Comparison of ENCODE assay signal across 34 cellular contexts in genomic region chr20:703010-703409, GRCh38. TPM values are rescaled to one million over a fixed set of nuclear protein-coding genes. Genes with fewer than 3 reads are reported as not detected.
"Had no signal": no experiment of that assay in that cellular context is flagged by ENCODE, and none has a peak within 500 bp of the region (broad histone marks: within the 10 kb centered on the region; RNA-seq: fewer than 3 reads in every experiment).

No MANE protein-coding gene starts in this region.

- H2AFZ ChIP-seq: PC-9 had no signal

- DNase-seq: activated B cell treated with CpG ODN at 0.5 μM for 24 hours; activated CD4-positive, alpha-beta memory T cell treated with anti-CD3 and anti-CD28 coated beads, Interleukin-2, amount 10 ng/mL, durations not matched to agents 7 days and 5 days; activated CD4-positive, alpha-beta T cell treated with anti-CD3 and anti-CD28 coated beads for 1 hour; activated CD4-positive, alpha-beta T cell treated with anti-CD3 and anti-CD28 coated beads for 48 hours; activated effector memory CD4-positive, alpha-beta T cell treated with anti-CD3 and anti-CD28 coated beads, Interleukin-2, amount 50 U/mL, for 16 hours; activated naive CD4-positive, alpha-beta T cell; activated naive CD4-positive, alpha-beta T cell treated with anti-CD3 and anti-CD28 coated beads, Interleukin-2, amount 50 U/mL, for 16 hours; activated naive CD8-positive, alpha-beta T cell treated with anti-CD3 and anti-CD28 coated beads for 36 hours; activated T-cell treated with anti-CD3 and anti-CD28 coated beads, Interleukin-2, amount 50 U/mL, for 1 hour; activated T-cell treated with anti-CD3 and anti-CD28 coated beads, Interleukin-2, amount 50 U/mL, for 72 hours; colonic mucosa; MM.1S; NCI-H1048; NCI-H1436 treated with DMSO at 0.1 percent for 48 hours; NCI-H1694 treated with DMSO at 0.1 percent for 48 hours; NCI-H2029; NCI-H524 treated with DMSO at 0.1 percent for 48 hours; SIG-M5; T-helper 1 cell; T-helper 2 cell; T-helper 9 cell had no signal

- H3K36me3 ChIP-seq: ascending aorta, cardiac muscle cell, colonic mucosa had no signal

- H3K9me3 ChIP-seq: ascending aorta, colonic mucosa had no signal

- H3K4me3 ChIP-seq: ascending aorta, cardiac muscle cell, colonic mucosa, PC-9 had no signal

- H3K4me2 ChIP-seq: KMS-11, PC-9 had no signal

- H3K27ac ChIP-seq: ascending aorta, cardiac muscle cell, colonic mucosa, KMS-11, PC-9, RWPE1 had no signal

- FAIRE-seq: RCC 7860 had no signal

- H3K4me1 ChIP-seq: ascending aorta, colonic mucosa had no signal

- H3K27me3 ChIP-seq: ascending aorta, cardiac muscle cell, colonic mucosa had no signal

- H3K9ac ChIP-seq: KMS-11 had no signal

RNA-seq across cellular contexts. Expression of gene SCRT2, which starts 27.4 kb away (rescaled TPM):
- total RNA-seq: activated B cell treated with CpG ODN at 0.5 μM for 24 hours; activated CD4-positive, alpha-beta memory T cell treated with anti-CD3 and anti-CD28 coated beads, Interleukin-2, amount 10 ng/mL, durations not matched to agents 7 days and 5 days; activated CD8-positive, alpha-beta memory T cell treated with anti-CD3 and anti-CD28 coated beads for 36 hours; activated naive CD8-positive, alpha-beta T cell treated with anti-CD3 and anti-CD28 coated beads for 36 hours; activated T-cell treated with anti-CD3 and anti-CD28 coated beads, Interleukin-2, amount 50 U/mL, for 72 hours; activated T-helper 17 cell treated with anti-CD3 and anti-CD28 coated beads, Interleukin-2, amount 50 U/mL, for 72 hours; ascending aorta; cardiac muscle cell; chondrocyte; colonic mucosa; LHCN-M2; NCI-H460; PC-9; Right ventricle myocardium inferior; SK-MEL-5 had no signal
- polyA plus RNA-seq: cardiac muscle cell had no signal
